Comparison of ENCODE assay signal across 29 cellular contexts in the genomic region with DNA sequence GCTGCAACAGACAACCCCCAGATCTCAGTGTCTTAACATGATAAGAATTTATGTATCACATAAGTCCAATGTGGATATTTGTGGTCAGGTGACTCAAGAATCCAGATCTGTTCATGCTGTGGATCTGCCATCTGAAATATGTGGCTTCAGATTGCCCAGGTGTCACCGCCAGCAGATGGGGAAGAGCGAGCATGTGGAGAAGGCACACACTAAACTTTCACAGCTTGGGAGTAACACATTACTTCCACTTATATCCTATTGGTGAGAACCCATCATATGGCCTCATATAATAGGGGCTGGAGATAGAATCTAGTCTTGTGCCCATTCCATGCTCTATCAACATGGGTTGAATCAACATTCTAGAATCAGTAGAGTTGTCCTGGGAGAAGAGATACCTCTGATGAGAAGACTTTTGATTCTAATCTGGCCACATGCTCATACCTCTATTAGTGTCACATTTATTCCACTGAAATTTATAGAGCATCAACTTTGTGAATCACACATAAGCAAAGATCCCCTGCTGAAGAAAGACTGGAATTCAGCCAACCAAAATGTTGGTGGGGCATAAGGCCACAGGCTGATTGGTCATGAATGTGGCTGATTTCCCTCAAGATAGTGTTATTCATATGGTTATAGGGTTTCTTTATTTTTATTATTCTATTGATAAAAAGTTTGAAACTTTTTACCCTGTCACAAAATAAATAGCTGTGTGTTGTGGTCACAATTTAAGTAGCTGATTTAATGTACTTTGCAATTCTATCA. TPM values are rescaled to one million over a fixed set of nuclear protein-coding genes. Genes with fewer than 3 reads are reported as not detected.
DNase-seq lines count a peak whose midpoint lies in the region; ATAC-seq, FAIRE-seq and TF ChIP-seq lines count a peak whose summit lies in the region.
"Had no signal": no experiment of that assay in that cellular context is flagged by ENCODE, and none has a peak within 500 bp of the region (broad histone marks: within the 10 kb centered on the region; RNA-seq: fewer than 3 reads in every experiment).

No MANE protein-coding gene starts in this region.

- no peak overlapping the region for H2BK5ac ChIP-seq in IMR-90 (ENCODE audit: low read depth, low read length, poor library complexity, severe bottlenecking)

- H3K79me2 ChIP-seq in K562 (ENCODE audit: control insufficient read depth, insufficient read depth, low read length), result no peaks in the 10 kb centered on the region

- in situ Hi-C loops in IMR-90 (cut with MboI; ENCODE audit: low sequenced_read_pairs), result no loop called here
- in situ Hi-C loops in K562 (cut with MboI), result no loop called here

- POLR2A ChIA-PET in BJ (lab: Charles Lee), result no interaction called here
- POLR2A ChIA-PET in IMR-90 (lab: Charles Lee; ENCODE audit: unreplicated experiment), result interaction anchor here (0.6 kb wide), 1 partner anchor 36 kb away, joined by 3 read pairs; no protein-coding TSS in a partner anchor
- POLR2A ChIA-PET in K562 (lab: Yijun Ruan, JAX), result interaction anchor here (1.1 kb wide), 1 partner anchor 14 kb away, joined by 5 read pairs; no protein-coding TSS in a partner anchor

- no peak overlapping the region for H2AK9ac ChIP-seq in IMR-90 (replicated peaks; ENCODE audit: low read depth, low read length, poor library complexity)

- CTCF ChIA-PET in BJ (lab: Yijun Ruan, JAX), result interaction anchor here (0.6 to 14.9 kb wide), 6 partner anchors 11 to 31 kb away, joined by 3 to 263 read pairs (median 3); no protein-coding TSS in a partner anchor
- CTCF ChIA-PET in IMR-90 (lab: Yijun Ruan, JAX), result interaction anchor here (0.6 to 1.8 kb wide), 3 partner anchors 10 to 31 kb away, joined by 3 to 9 read pairs (median 7); no protein-coding TSS in a partner anchor
- CTCF ChIA-PET in K562 (lab: Yijun Ruan, JAX; ENCODE audit: low intra/inter-chr PET ratio), result interaction anchor here (0.5 kb wide), 1 partner anchor 85 kb away, joined by 3 read pairs; no protein-coding TSS in a partner anchor

- H3K9ac ChIP-seq in IMR-90 (ENCODE audit: low read depth, low read length) (no peak overlapping the region), K562 (ENCODE audit: insufficient read depth in 1 of 2, low read depth in 2 of 2, low read length in 2 of 2) (no peak overlapping the region)
- H3K9ac ChIP-seq: KMS-11 had no signal

- no peaks in the 10 kb centered on the region for H3K4me1 ChIP-seq in IMR-90 (ENCODE audit: control insufficient read depth, insufficient read depth, low read length)
- peaks cover 0 to under 1% of the 10 kb centered on the region in 2 experiments; a peak in 1 of 5 replicates for H3K4me1 ChIP-seq in K562 (replicated peaks in 1 of 2; ENCODE audit: control insufficient read depth in 2 of 2, insufficient read depth in 2 of 2, low read length in 2 of 2)
- H3K4me1 ChIP-seq in prostate gland (replicated peaks), result no peaks in the 10 kb centered on the region
- H3K4me1 ChIP-seq: uterus had no signal

- H3K27me3 ChIP-seq in BJ (ENCODE audit: control insufficient read depth, insufficient read depth, low read length) (peaks cover 29% of the 10 kb centered on the region), IMR-90 (ENCODE audit: control insufficient read depth, insufficient read depth, low read length) (peaks cover 46% of the 10 kb centered on the region), K562 (ENCODE audit: control insufficient read depth in 2 of 2, insufficient read depth in 2 of 2, low read length in 2 of 2) (peaks cover 30 to 34% of the 10 kb centered on the region in 2 experiments), prostate gland (replicated peaks; ENCODE audit: insufficient read depth) (no peaks in the 10 kb centered on the region)

- ATAC-seq in IMR-90 (ENCODE audit: low read depth) (no peak), K562 (no peak)
- ATAC-seq: GM23338, heart left ventricle, mucosa of descending colon had no signal

- H3K36me3 Mint-ChIP-seq in endothelial cell (ENCODE audit: low read depth, unreplicated experiment), result peaks cover 8% of the 10 kb centered on the region

- H3K27ac Mint-ChIP-seq in endothelial cell (ENCODE audit: unreplicated experiment), result no peak overlapping the region
- H3K27ac Mint-ChIP-seq: CD14-positive monocyte, GM23338 had no signal

- H4K20me1 ChIP-seq in IMR-90 (ENCODE audit: insufficient read depth, low read length), result no peaks in the 10 kb centered on the region
- H4K20me1 ChIP-seq in K562 (replicated peaks; ENCODE audit: control insufficient read depth, insufficient read depth, low read length), result peaks cover 8% of the 10 kb centered on the region

- no peak overlapping the region for H3K23ac ChIP-seq in IMR-90 (ENCODE audit: low read depth, low read length)

- peaks cover 9% of the 10 kb centered on the region for H3K27me3 Mint-ChIP-seq in endothelial cell (ENCODE audit: unreplicated experiment)

- H4K91ac ChIP-seq in IMR-90 (ENCODE audit: insufficient read depth, low read depth, low read length), result no peak overlapping the region

- dilution Hi-C loops in IMR-90 (cut with HindIII; ENCODE audit: low sequenced_read_pairs, unreplicated experiment), result no loop called here

- H3K4me3 Mint-ChIP-seq in endothelial cell (ENCODE audit: unreplicated experiment), result no peak overlapping the region
- H3K4me3 Mint-ChIP-seq: GM23338 had no signal

- TF ChIP-seq CTCF in BJ (IDR thresholded peaks at IDR 0.05; ENCODE audit: insufficient read depth, low read depth, low read length) (no peak), IMR-90 (conservative IDR thresholded peaks at IDR 0.05; ENCODE audit: low read depth, low read length) (no peak), K562 (IDR thresholded peaks at IDR 0.05 in 2 of 3, conservative IDR thresholded peaks at IDR 0.05 in 1 of 3; ENCODE audit: insufficient read depth in 2 of 3, low read depth in 1 of 3, low read length in 3 of 3) (no peak), endothelial cell (IDR thresholded peaks at IDR 0.05; ENCODE audit: unreplicated experiment) (no peak), prostate gland (IDR thresholded peaks at IDR 0.05) (no peak)

- H3K4me2 ChIP-seq in IMR-90 (ENCODE audit: low read depth, low read length) (no peak overlapping the region), K562 (ENCODE audit: insufficient read depth, low read length) (no peak overlapping the region)
- H3K4me2 ChIP-seq: GM23338, KMS-11, PC-9 had no signal

- intact Hi-C loops in IMR-90 (cut with micrococcal nuclease) (no loop called here), K562 (cut with micrococcal nuclease) (no loop called here), prostate gland (cut with DNase I) (no loop called here)

- WGBS in IMR-90 (ENCODE audit: extremely low coverage in 2 of 2, insufficient read length in 1 of 2), 2 experiments, result no CpG with 5 or more reads among the region's 2 CpGs
- WGBS in K562 (ENCODE audit: insufficient coverage, low coverage, missing lambda C conversion rate), result 9% methylated on average over 2 of the region's 2 CpGs
- WGBS in prostate gland, result 94% methylated on average over 2 of the region's 2 CpGs

- no peaks in the 10 kb centered on the region for H3K79me1 ChIP-seq in IMR-90 (ENCODE audit: low read depth in 1 of 2, low read length in 2 of 2)

- H2AFZ ChIP-seq in IMR-90 (replicated peaks; ENCODE audit: low read length, poor library complexity) (no peak overlapping the region), K562 (ENCODE audit: low read depth, low read length) (no peak overlapping the region)
- H2AFZ ChIP-seq: GM23338, PC-9 had no signal

- H2AK5ac ChIP-seq in IMR-90 (ENCODE audit: low read depth, low read length), result no peak overlapping the region

- TF ChIP-seq EP300 in K562 (IDR thresholded peaks at IDR 0.05; ENCODE audit: low read length), result no peak

- H3K9me3 Mint-ChIP-seq in endothelial cell (ENCODE audit: unreplicated experiment), result no peaks in the 10 kb centered on the region

- H3K56ac ChIP-seq in IMR-90 (ENCODE audit: extremely low read depth, insufficient read depth, low read length), result no peak overlapping the region

- no peak for TF ChIP-seq RAD21 in IMR-90 (IDR thresholded peaks at IDR 0.05; ENCODE audit: low read length)
- no peak for TF ChIP-seq RAD21 in K562 (CRISPR knock-in tag; conservative IDR thresholded peaks at IDR 0.05 in 1 of 2, IDR thresholded peaks at IDR 0.05 in 1 of 2)

- H3K9me3 ChIP-seq in IMR-90 (ENCODE audit: control insufficient read depth, insufficient read depth, low read length), result no peaks in the 10 kb centered on the region
- no peaks in the 10 kb centered on the region for H3K9me3 ChIP-seq in K562 (replicated peaks; ENCODE audit: control insufficient read depth, insufficient read depth, low read depth, low read length)
- no peaks in the 10 kb centered on the region for H3K9me3 ChIP-seq in prostate gland
- H3K9me3 ChIP-seq: heart left ventricle, mucosa of descending colon, uterus had no signal

- no peak for FAIRE-seq in K562 (lab: Jason Lieb, UNC)
- FAIRE-seq: GM12892 had no signal

- H2BK120ac ChIP-seq in IMR-90 (ENCODE audit: low read depth, low read length), result no peak overlapping the region

- no peak overlapping the region for H4K8ac ChIP-seq in IMR-90 (ENCODE audit: low read depth in 2 of 2, low read length in 2 of 2)

- peaks cover 20% of the 10 kb centered on the region for H3K4me1 Mint-ChIP-seq in endothelial cell (ENCODE audit: unreplicated experiment)

- H4K5ac ChIP-seq in IMR-90 (ENCODE audit: low read depth, low read length), result no peak overlapping the region

- no peak overlapping the region for H3K4me3 ChIP-seq in BJ (ENCODE audit: low read depth, low read length)
- H3K4me3 ChIP-seq in IMR-90 (ENCODE audit: insufficient read depth, low read depth, low read length), result no peak overlapping the region
- H3K4me3 ChIP-seq in K562, result no peak overlapping the region
- no peak overlapping the region for H3K4me3 ChIP-seq in prostate gland
- H3K4me3 ChIP-seq: GM23338, heart left ventricle, mucosa of descending colon, PC-9, uterus had no signal

- H3K36me3 ChIP-seq in BJ (ENCODE audit: control insufficient read depth, insufficient read depth, low read length) (no peaks in the 10 kb centered on the region), IMR-90 (ENCODE audit: control insufficient read depth, insufficient read depth, low read length) (no peaks in the 10 kb centered on the region), K562 (ENCODE audit: control insufficient read depth, insufficient read depth, low read length) (no peaks in the 10 kb centered on the region), prostate gland (no peaks in the 10 kb centered on the region)
- H3K36me3 ChIP-seq: heart left ventricle, uterus, WERI-Rb-1 had no signal

- H2BK20ac ChIP-seq in IMR-90 (ENCODE audit: low read depth, low read length), result no peak overlapping the region

- H3K4ac ChIP-seq in IMR-90 (ENCODE audit: low read depth, low read length), result no peak overlapping the region

- H3K27ac ChIP-seq in IMR-90 (ENCODE audit: insufficient read depth, low read length) (no peak overlapping the region), K562 (ENCODE audit: extremely low read depth, low read depth, low read length) (no peak overlapping the region), prostate gland (no peak overlapping the region)
- H3K27ac ChIP-seq: heart left ventricle, KMS-11, PC-9, uterus, WERI-Rb-1 had no signal

- no peak overlapping the region for H3K18ac ChIP-seq in IMR-90 (ENCODE audit: low read depth, low read length)

- H3K14ac ChIP-seq in IMR-90 (replicated peaks; ENCODE audit: low read depth, low read length), result no peak overlapping the region

- H3K9me1 ChIP-seq in IMR-90 (ENCODE audit: insufficient read depth, low read length) (no peaks in the 10 kb centered on the region), K562 (ENCODE audit: control insufficient read depth, insufficient read depth, low read length) (no peaks in the 10 kb centered on the region)

- peak; percentile 26 for DNase-seq in BJ (ENCODE audit: low read depth)
- DNase-seq in IMR-90, result peak; percentile 69
- no peak for DNase-seq in K562 (ENCODE audit: extremely low read depth in 1 of 4, low spot score in 3 of 4)
- DNase-seq in kidney glomerular epithelial cell (lab: John Stamatoyannopoulos, UW), result peak; percentile 62
- no peak for DNase-seq in activated CD4-positive, alpha-beta T cell treated with anti-CD3 and anti-CD28 coated beads for 4 hours
- DNase-seq in endothelial cell (ENCODE audit: low spot score), result no peak
- no peak for DNase-seq in stimulated activated CD4-positive, alpha-beta T cell treated with anti-CD3 and anti-CD28 coated beads, Interleukin-4, amount 100 ng/mL, for 24 hours
- DNase-seq in prostate gland (ENCODE audit: low spot score), result no peak
- DNase-seq: activated CD4-positive, alpha-beta T cell treated with anti-CD3 and anti-CD28 coated beads, Interleukin-2, amount 50 U/mL, for 48 hours; activated gamma-delta T cell; amniotic stem cell; cerebellar nuclear complex; effector memory CD4-positive, alpha-beta T cell; heart left ventricle; mucosa of descending colon; NCI-H1048; NCI-H1930; NCI-H345; PC-9; stimulated activated CD4-positive, alpha-beta T cell treated with anti-CD3 and anti-CD28 coated beads, Interleukin-4, amount 100 ng/mL, for 1 hour; uterus; WERI-Rb-1 had no signal

- no TSS peak for BruUV-seq in IMR-90 (replicated peaks; lab: Mats Ljungman, UMichigan)
- BruUV-seq in K562 (replicated peaks; lab: Mats Ljungman, UMichigan), result no TSS peak

- no peak overlapping the region for H2BK15ac ChIP-seq in IMR-90 (ENCODE audit: low read depth, low read length)

- TF ChIP-seq POLR2A in IMR-90 (IDR thresholded peaks at IDR 0.05; ENCODE audit: low read depth, low read length), result no peak
- no peak for TF ChIP-seq POLR2A in K562 (conservative IDR thresholded peaks at IDR 0.05)
- TF ChIP-seq POLR2A in prostate gland (IDR thresholded peaks at IDR 0.05), result no peak

RNA-seq across cellular contexts. Expression of a gene that starts 6.0 kb away (rescaled TPM):
- polyA plus RNA-seq in BJ (2011; rRNA removed) (170 and 206 TPM in 2 replicates), IMR-90 (2012; rRNA removed) (110 and 156 TPM in 2 replicates), K562 (2011; rRNA removed) (31.8 and 37.5 TPM in 2 replicates), K562 (2014; fragmentation: Illumina TruSeq; extraction: Trizol) (17.4 and 21.0 TPM in 2 replicates), K562 (2014; fragmentation: Nextera tagmentation; extraction: Ambion mirVana) (1 to 10 TPM; 1.9 to 3.4 TPM), K562 (2014; rRNA removed) (13.2 and 13.7 TPM in 2 replicates)
- polyA minus RNA-seq in BJ (2011; rRNA and poly(A)+ RNA removed), result 112 and 169 TPM in 2 replicates
- total RNA-seq in IMR-90 (2012; rRNA removed) (100.0 and 169 TPM in 2 replicates), K562 (2014; rRNA removed) (7.2 and 10.2 TPM in 2 replicates), K562 (2014; rRNA removed; fragmentation: Illumina TruSeq; extraction: Trizol) (11.0 and 12.0 TPM in 2 replicates), K562 (2015; rRNA removed; fragmentation: Illumina TruSeq; extraction: Trizol) (5.5 and 6.2 TPM in 2 replicates), K562 (2021) (11.3 and 16.3 TPM in 2 replicates), endothelial cell (ENCODE audit: unreplicated experiment) (144 TPM), prostate gland (100 to 1,000 TPM; 108 to 194 TPM)
- 66.6 and 103 TPM in 2 replicates for polyA plus RNA-seq in IMR-90 (2012; cell fraction: cytosol; rRNA removed)
- polyA plus RNA-seq in IMR-90 (2012; cell fraction: nucleus; rRNA removed; ENCODE audit: low replicate concordance), result 596 and 737 TPM in 2 replicates
- 90.7 and 154 TPM in 2 replicates for total RNA-seq in K562 (2011; cell fraction: chromatin; rRNA removed; ENCODE audit: low replicate concordance)
- 62.6 and 76.5 TPM in 2 replicates for total RNA-seq in K562 (2011; cell fraction: nucleolus; rRNA removed)
- total RNA-seq in K562 (2011; cell fraction: nucleoplasm; rRNA removed), result 74.6 and 85.6 TPM in 2 replicates
- 34.8 and 38.4 TPM in 2 replicates for polyA plus RNA-seq in K562 (2011; cell fraction: cytosol; rRNA removed)
- polyA plus RNA-seq in K562 (2011; cell fraction: nucleus; rRNA removed), result 200 and 212 TPM in 2 replicates
- polyA plus RNA-seq in K562 (2012), result 14.8 and 38.0 TPM in 2 replicates
- 17.3 and 22.1 TPM in 2 replicates for polyA minus RNA-seq in K562 (2011; rRNA and poly(A)+ RNA removed)
- polyA minus RNA-seq in K562 (2011; cell fraction: cytosol; rRNA and poly(A)+ RNA removed), result 6.3 and 8.0 TPM in 2 replicates
- polyA minus RNA-seq in K562 (2011; cell fraction: nucleus; rRNA and poly(A)+ RNA removed), result 28.4 and 36.7 TPM in 2 replicates

RNA-seq across cellular contexts. Expression of a gene that starts 18.5 kb away (rescaled TPM):
- polyA plus RNA-seq in BJ (2011; rRNA removed), result not detected in 2 replicates
- polyA minus RNA-seq in BJ (2011; rRNA and poly(A)+ RNA removed), result not detected in 2 replicates
- total RNA-seq in IMR-90 (2012; rRNA removed), result not detected in 2 replicates
- not detected in 2 replicates for polyA plus RNA-seq in IMR-90 (2012; rRNA removed)
- not detected in 2 replicates for polyA plus RNA-seq in IMR-90 (2012; cell fraction: cytosol; rRNA removed)
- not detected in 2 replicates for polyA plus RNA-seq in IMR-90 (2012; cell fraction: nucleus; rRNA removed; ENCODE audit: low replicate concordance)
- not detected in 2 replicates for total RNA-seq in K562 (2011; cell fraction: chromatin; rRNA removed; ENCODE audit: low replicate concordance)
- total RNA-seq in K562 (2011; cell fraction: nucleolus; rRNA removed), result not detected in 2 replicates
- not detected in 2 replicates for total RNA-seq in K562 (2011; cell fraction: nucleoplasm; rRNA removed)
- total RNA-seq in K562 (2014; rRNA removed), result not detected in 2 replicates
- not detected in 2 replicates for total RNA-seq in K562 (2014; rRNA removed; fragmentation: Illumina TruSeq; extraction: Trizol)
- not detected in 2 replicates for total RNA-seq in K562 (2015; rRNA removed; fragmentation: Illumina TruSeq; extraction: Trizol)
- total RNA-seq in K562 (2021), result not detected in 2 replicates
- not detected in 2 replicates for polyA plus RNA-seq in K562 (2011; rRNA removed)
- polyA plus RNA-seq in K562 (2011; cell fraction: cytosol; rRNA removed), result not detected in 2 replicates
- polyA plus RNA-seq in K562 (2011; cell fraction: nucleus; rRNA removed), result not detected in 2 replicates
- not detected in 2 replicates for polyA plus RNA-seq in K562 (2012)
- not detected in 2 replicates for polyA plus RNA-seq in K562 (2014; fragmentation: Illumina TruSeq; extraction: Trizol)
- not detected for polyA plus RNA-seq in K562 (2014; fragmentation: Nextera tagmentation; extraction: Ambion mirVana)
- not detected in 2 replicates for polyA plus RNA-seq in K562 (2014; rRNA removed)
- polyA minus RNA-seq in K562 (2011; rRNA and poly(A)+ RNA removed), result not detected in 2 replicates
- polyA minus RNA-seq in K562 (2011; cell fraction: cytosol; rRNA and poly(A)+ RNA removed), result not detected in 2 replicates
- polyA minus RNA-seq in K562 (2011; cell fraction: nucleus; rRNA and poly(A)+ RNA removed), result not detected in 2 replicates
- 1.4 TPM for total RNA-seq in endothelial cell (ENCODE audit: unreplicated experiment)
- not detected for total RNA-seq in prostate gland
- total RNA-seq: GM23338; liver; mucosa of descending colon; PC-9; T-helper 2 cell treated with Interferon-gamma antibody and Interleukin-4, amounts not matched to agents 100 ng/mL and 5 ng/mL, for 36 hours; uterus had no signal
- polyA plus RNA-seq: CD14-positive monocyte, GM23338, liver, neural cell had no signal

RNA-seq across cellular contexts. Expression of a gene that starts 57.3 kb away (rescaled TPM):
- polyA plus RNA-seq in BJ (2011; rRNA removed) (356 and 381 TPM in 2 replicates), IMR-90 (2012; rRNA removed) (309 and 344 TPM in 2 replicates), K562 (2011; rRNA removed) (372 and 445 TPM in 2 replicates), K562 (2014; fragmentation: Illumina TruSeq; extraction: Trizol) (845 and 851 TPM in 2 replicates), K562 (2014; fragmentation: Nextera tagmentation; extraction: Ambion mirVana) (1,000 to 10,000 TPM; 1,200 to 1,208 TPM), K562 (2014; rRNA removed) (377 and 575 TPM in 2 replicates)
- 476 and 1,007 TPM in 2 replicates for polyA minus RNA-seq in BJ (2011; rRNA and poly(A)+ RNA removed)
- total RNA-seq in IMR-90 (2012; rRNA removed) (138 and 361 TPM in 2 replicates), K562 (2014; rRNA removed) (314 and 449 TPM in 2 replicates), K562 (2014; rRNA removed; fragmentation: Illumina TruSeq; extraction: Trizol) (338 and 468 TPM in 2 replicates), K562 (2015; rRNA removed; fragmentation: Illumina TruSeq; extraction: Trizol) (543 and 551 TPM in 2 replicates), K562 (2021) (458 and 490 TPM in 2 replicates), endothelial cell (ENCODE audit: unreplicated experiment) (342 TPM), prostate gland (100 to 1,000 TPM; 419 to 728 TPM)
- polyA plus RNA-seq in IMR-90 (2012; cell fraction: cytosol; rRNA removed), result 479 and 973 TPM in 2 replicates
- 159 and 236 TPM in 2 replicates for polyA plus RNA-seq in IMR-90 (2012; cell fraction: nucleus; rRNA removed; ENCODE audit: low replicate concordance)
- total RNA-seq in K562 (2011; cell fraction: chromatin; rRNA removed; ENCODE audit: low replicate concordance), result 68.0 and 106 TPM in 2 replicates
- total RNA-seq in K562 (2011; cell fraction: nucleolus; rRNA removed), result 128 and 131 TPM in 2 replicates
- total RNA-seq in K562 (2011; cell fraction: nucleoplasm; rRNA removed), result 147 and 211 TPM in 2 replicates
- 857 and 961 TPM in 2 replicates for polyA plus RNA-seq in K562 (2011; cell fraction: cytosol; rRNA removed)
- 343 and 358 TPM in 2 replicates for polyA plus RNA-seq in K562 (2011; cell fraction: nucleus; rRNA removed)
- polyA plus RNA-seq in K562 (2012), result 869 and 1,024 TPM in 2 replicates
- polyA minus RNA-seq in K562 (2011; rRNA and poly(A)+ RNA removed), result 585 and 751 TPM in 2 replicates
- 326 and 340 TPM in 2 replicates for polyA minus RNA-seq in K562 (2011; cell fraction: cytosol; rRNA and poly(A)+ RNA removed)
- polyA minus RNA-seq in K562 (2011; cell fraction: nucleus; rRNA and poly(A)+ RNA removed), result 72.2 and 129 TPM in 2 replicates

Comparison
In these comparisons a context has a peak if more than half of its experiments do, and no peak if none do; other contexts are left out.
1. DNase-seq: peak in BJ (single experiment), IMR-90 (single experiment) and kidney glomerular epithelial cell (single experiment); none in K562 (0 of 4), activated CD4-positive, alpha-beta T cell treated with anti-CD3 and anti-CD28 coated beads for 4 hours (0 of 2), endothelial cell (single experiment), stimulated activated CD4-positive, alpha-beta T cell treated with anti-CD3 and anti-CD28 coated beads, Interleukin-4, amount 100 ng/mL, for 24 hours (single experiment) and prostate gland (single experiment).